Comparison of ENCODE assay signal across 9 cellular contexts in the genomic region with DNA sequence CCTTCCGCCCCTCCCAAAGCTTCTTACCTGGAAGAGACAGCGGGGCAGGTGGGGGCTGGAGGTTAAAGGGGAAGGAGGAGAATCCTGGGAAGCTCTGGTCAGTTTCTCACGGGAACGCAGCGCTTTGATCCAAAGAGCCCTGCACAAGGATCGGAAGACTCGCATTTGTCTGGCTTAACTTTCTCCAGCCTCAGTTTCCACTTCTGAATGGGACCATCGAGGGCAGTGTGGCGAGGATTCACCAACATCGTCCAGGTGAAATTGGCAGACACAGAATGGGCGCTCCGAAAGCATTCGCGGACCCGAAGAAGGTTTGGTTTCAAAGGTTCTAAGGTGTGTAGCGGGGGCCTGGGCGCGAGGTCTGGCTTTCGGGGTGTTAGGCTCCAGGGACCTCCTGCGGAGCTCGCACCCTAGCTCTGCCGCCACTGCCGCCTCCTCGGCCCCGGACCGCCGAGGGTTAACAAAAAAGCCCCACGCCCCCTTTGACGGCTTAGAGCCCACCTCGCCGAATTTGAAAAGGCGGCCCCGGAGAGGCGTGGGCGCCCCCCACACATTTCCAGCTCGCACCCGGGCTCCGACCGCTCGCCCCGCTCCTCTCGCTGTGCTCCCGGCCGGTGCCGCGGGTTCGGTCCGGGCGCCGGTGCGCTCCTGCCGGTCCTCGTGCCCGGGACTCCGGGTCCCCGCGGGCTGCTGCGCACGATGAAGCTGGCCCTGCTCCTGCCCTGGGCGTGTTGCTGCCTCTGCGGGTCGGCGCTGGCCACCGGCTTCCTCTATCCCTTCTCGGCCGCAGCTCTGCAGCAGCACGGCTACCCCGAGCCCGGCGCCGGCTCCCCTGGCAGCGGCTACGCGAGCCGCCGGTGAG. TPM values are rescaled to one million over a fixed set of nuclear protein-coding genes. Genes with fewer than 3 reads are reported as not detected.
A peak's percentile ranks its signal among the peaks of the same experiment; 100 is the strongest.
DNase-seq lines count a peak whose midpoint lies in the region; ATAC-seq and TF ChIP-seq lines count a peak whose summit lies in the region.
"Had no signal": no experiment of that assay in that cellular context is flagged by ENCODE, and none has a peak within 500 bp of the region (broad histone marks: within the 10 kb centered on the region; RNA-seq: fewer than 3 reads in every experiment).

A gene (plus strand): TSS at position 542 of the 862 bp plus-strand sequence. CDS start 158 bp downstream, at position 700.

- no peak for TF ChIP-seq CTCF in lower lobe of right lung (IDR thresholded peaks at IDR 0.05)
- TF ChIP-seq CTCF in suprapubic skin (IDR thresholded peaks at IDR 0.05), result no peak

- H3K27me3 ChIP-seq in lower lobe of right lung (ENCODE audit: low read depth) (peaks cover 48% of the 10 kb centered on the region), suprapubic skin (peaks cover 71% of the 10 kb centered on the region)

- WGBS in suprapubic skin, result 69% methylated on average over 17 of the region's 76 CpGs

- TF ChIP-seq POLR2A in suprapubic skin (IDR thresholded peaks at IDR 0.05), result no peak

- H3K4me1 ChIP-seq in lower lobe of right lung (peaks cover 14% of the 10 kb centered on the region), suprapubic skin (peaks cover 21% of the 10 kb centered on the region)

- intact Hi-C loops in lower lobe of right lung (cut with DNase I), result no loop called here

- DNase-seq in EL (peak; percentile 13), NCI-H526 treated with DMSO at 0.1 percent for 48 hours (lab: John Stamatoyannopoulos, UW) (peak; percentile 24), dermis blood vessel endothelial cell (peak; percentile 25), lower lobe of right lung (peak; percentile 52), suprapubic skin (ENCODE audit: low spot score in 2 of 2) (no peak), NCI-H187 treated with DMSO at 0.1 percent for 48 hours (lab: John Stamatoyannopoulos, UW) (no peak), NCI-H1048 (lab: John Stamatoyannopoulos, UW) (no peak)

- TF ChIP-seq EP300 in suprapubic skin (IDR thresholded peaks at IDR 0.05), result no peak

- H3K9me3 ChIP-seq in lower lobe of right lung (no peaks in the 10 kb centered on the region), suprapubic skin (no peaks in the 10 kb centered on the region)

- ATAC-seq in lower lobe of right lung, result peak; percentile 76 to 83
- ATAC-seq in HG03521 (IDR thresholded peaks at IDR 0.05; ENCODE audit: unreplicated experiment), result no peak

- H3K4me3 ChIP-seq in lower lobe of right lung (peak within 1 kb of the TSS; percentile 55), suprapubic skin (peak within 1 kb of the TSS; percentile 48)

- no peak within 1 kb of the TSS for H3K27ac ChIP-seq in lower lobe of right lung
- H3K27ac ChIP-seq in suprapubic skin, result no peak within 1 kb of the TSS

- no peaks in the 10 kb centered on the region for H3K36me3 ChIP-seq in lower lobe of right lung
- no peaks in the 10 kb centered on the region for H3K36me3 ChIP-seq in suprapubic skin

RNA-seq across cellular contexts. Expression of the gene that starts here (rescaled TPM):
- total RNA-seq in dermis blood vessel endothelial cell, result not detected in 2 replicates
- total RNA-seq in lower lobe of right lung, result 0.24 TPM
- total RNA-seq in suprapubic skin, result 1 to 10 TPM in 1 of 4 donors, not detected in 3; 1.1 TPM
- total RNA-seq: LHCN-M2 had no signal

Comparison
In these comparisons a context has a peak if more than half of its experiments do, and no peak if none do; other contexts are left out.
1. Peak in DNase-seq in dermis blood vessel endothelial cell; RNA of the gene not detected or under 1 TPM.
2. Peak in DNase-seq, ATAC-seq and H3K4me3 ChIP-seq in lower lobe of right lung; RNA of the gene not detected or under 1 TPM.
3. DNase-seq: peak in EL (single experiment) and NCI-H526 treated with DMSO at 0.1 percent for 48 hours (single experiment); none in suprapubic skin (0 of 2), NCI-H187 treated with DMSO at 0.1 percent for 48 hours (single experiment) and NCI-H1048 (single experiment).